ENCODE assay signal across 9 cellular contexts in genomic region chrX:1466971-1467561, GRCh38. TPM values are rescaled to one million over a fixed set of nuclear protein-coding genes. Genes with fewer than 3 reads are reported as not detected.
DNase-seq lines count a peak whose midpoint lies in the region; ATAC-seq, FAIRE-seq and TF ChIP-seq lines count a peak whose summit lies in the region.
"Had no signal": no experiment of that assay in that cellular context is flagged by ENCODE, and none has a peak within 500 bp of the region (broad histone marks: within the 10 kb centered on the region; RNA-seq: fewer than 3 reads in every experiment).

No MANE protein-coding gene starts in this region.

- H3K9ac ChIP-seq in kidney (ENCODE audit: low read length in 2 of 2), result no peak overlapping the region

- no peak overlapping the region for H3K27ac ChIP-seq in SJSA1
- no peak overlapping the region for H3K27ac ChIP-seq in kidney (ENCODE audit: low read depth in 2 of 2, low read length in 2 of 2)
- H3K27ac ChIP-seq: cardiac muscle cell had no signal

- H3K4me1 ChIP-seq in SJSA1 (replicated peaks), result peaks cover 33% of the 10 kb centered on the region
- no peaks in the 10 kb centered on the region for H3K4me1 ChIP-seq in kidney (ENCODE audit: control insufficient read depth in 1 of 2, insufficient read depth in 1 of 2, low read depth in 1 of 2, low read length in 2 of 2)

- DNase-seq in SJSA1 (ENCODE audit: low read depth in 1 of 2, low spot score in 2 of 2) (peak; percentile 13 to 33), kidney (peak; percentile 66), hypothalamus (lab: John Stamatoyannopoulos, UW) (no peak), NCI-H1417 treated with DMSO at 0.1 percent for 48 hours (lab: John Stamatoyannopoulos, UW) (no peak), AG08395 (ENCODE audit: low spot score) (no peak), SHP77 treated with DMSO at 0.1 percent for 48 hours (lab: John Stamatoyannopoulos, UW) (no peak)

- no peak for TF ChIP-seq CTCF in kidney (IDR thresholded peaks at IDR 0.05; ENCODE audit: borderline replicate concordance, extremely low read depth, insufficient read depth)

- ATAC-seq in GM18868 (IDR thresholded peaks at IDR 0.05; ENCODE audit: unreplicated experiment) (peak; percentile 41), HG02759 (IDR thresholded peaks at IDR 0.05; ENCODE audit: unreplicated experiment) (peak; percentile 54)

- no peaks in the 10 kb centered on the region for H3K36me3 ChIP-seq in SJSA1
- no peaks in the 10 kb centered on the region for H3K36me3 ChIP-seq in kidney (ENCODE audit: control insufficient read depth in 1 of 2, insufficient read depth in 2 of 2, low read length in 2 of 2)
- H3K36me3 ChIP-seq: cardiac muscle cell had no signal

- no peak for FAIRE-seq in kidney (lab: Jason Lieb, UNC)

- intact Hi-C loops in kidney (cut with DNase I), result no loop called here

- H3K9me3 ChIP-seq in SJSA1 (replicated peaks) (no peaks in the 10 kb centered on the region), kidney (ENCODE audit: control insufficient read depth in 1 of 2, low read length in 2 of 2) (no peaks in the 10 kb centered on the region)

- H3K4me3 ChIP-seq in SJSA1 (no peak overlapping the region), kidney (ENCODE audit: low read length in 2 of 2) (no peak overlapping the region)
- H3K4me3 ChIP-seq: cardiac muscle cell had no signal

- no peaks in the 10 kb centered on the region for H3K27me3 ChIP-seq in SJSA1 (replicated peaks)

RNA-seq across cellular contexts. Expression of gene ASMTL, which starts 14.4 kb away (rescaled TPM):
- total RNA-seq in SJSA1 (2014; rRNA removed; shearing (Covaris generic)), result 7.3 and 10.0 TPM in 2 replicates
- total RNA-seq in kidney, result 33.3 TPM
- polyA plus RNA-seq in kidney (ENCODE audit: insufficient read depth, low read depth, low replicate concordance), result 29.9 TPM

Comparison
In these comparisons a context has a peak if more than half of its experiments do, and no peak if none do; other contexts are left out.
1. DNase-seq: peak in SJSA1 (2 of 2) and kidney (single experiment); none in hypothalamus (0 of 51), NCI-H1417 treated with DMSO at 0.1 percent for 48 hours (single experiment), AG08395 (single experiment) and SHP77 treated with DMSO at 0.1 percent for 48 hours (single experiment).